25 cellular contexts compared by ENCODE assay signal in genomic region chr15:43403616-43404015, GRCh38. TPM values are rescaled to one million over a fixed set of nuclear protein-coding genes. Genes with fewer than 3 reads are reported as not detected.
DNase-seq lines count a peak whose midpoint lies in the region; ATAC-seq, FAIRE-seq and TF ChIP-seq lines count a peak whose summit lies in the region.
"Had no signal": no experiment of that assay in that cellular context is flagged by ENCODE, and none has a peak within 500 bp of the region (broad histone marks: within the 10 kb centered on the region; RNA-seq: fewer than 3 reads in every experiment).

No MANE protein-coding gene starts in this region.

- H3K4me1 ChIP-seq in CD4-positive, alpha-beta memory T cell (ENCODE audit: insufficient read depth, low read length) = no peaks in the 10 kb centered on the region
- no peaks in the 10 kb centered on the region; a peak in 1 of 5 replicates for H3K4me1 ChIP-seq in K562 (replicated peaks in 1 of 2; ENCODE audit: control insufficient read depth in 2 of 2, insufficient read depth in 2 of 2, low read length in 2 of 2)
- H3K4me1 ChIP-seq in parathyroid adenoma = no peaks in the 10 kb centered on the region
- H3K4me1 ChIP-seq in Karpas-422 (ENCODE audit: low read length) = no peaks in the 10 kb centered on the region
- H3K4me1 ChIP-seq: BLaER1 treated with 17β-estradiol and CSF1 and Interleukin-3, amounts not matched to agents 10 nM and 100 nM had no signal

- H3K4me3 ChIP-seq in CD4-positive, alpha-beta memory T cell (ENCODE audit: low read length in 2 of 2) = no peak overlapping the region
- H3K4me3 ChIP-seq in K562 (no peak overlapping the region), parathyroid adenoma (ENCODE audit: low read depth, low read length) (no peak overlapping the region), Karpas-422 (ENCODE audit: low read length) (no peak overlapping the region)
- H3K4me3 ChIP-seq: BLaER1 treated with 17β-estradiol and CSF1 and Interleukin-3, amounts not matched to agents 10 nM and 100 nM; PC-9; SK-N-MC had no signal

- H3K9ac ChIP-seq in K562 (ENCODE audit: insufficient read depth in 1 of 2, low read depth in 2 of 2, low read length in 2 of 2) = no peak overlapping the region
- H3K9ac ChIP-seq in parathyroid adenoma = no peak overlapping the region
- no peak overlapping the region for H3K9ac ChIP-seq in Karpas-422 (ENCODE audit: low read length)
- H3K9ac ChIP-seq: BLaER1 treated with 17β-estradiol and CSF1 and Interleukin-3, amounts not matched to agents 10 nM and 100 nM had no signal

- CTCF ChIA-PET in activated CD4-positive, alpha-beta T cell treated with anti-CD3 and anti-CD28 coated beads for 36 hours (lab: Charles Lee) = interaction anchor here (1.1 to 2.0 kb wide), 2 partner anchors 11 to 14 kb away, joined by 5 to 7 read pairs; no protein-coding TSS in a partner anchor
- CTCF ChIA-PET in CD4-positive, alpha-beta memory T cell (lab: Charles Lee; ENCODE audit: partially characterized antibody) = interaction anchor here (0.8 kb wide), 1 partner anchor 110 kb away, joined by 3 read pairs; no protein-coding TSS in a partner anchor
- CTCF ChIA-PET in K562 (lab: Yijun Ruan, JAX; ENCODE audit: low intra/inter-chr PET ratio) = no interaction called here

- no peaks in the 10 kb centered on the region for H3K9me2 ChIP-seq in Karpas-422 (replicated peaks; ENCODE audit: insufficient read depth, low read length)

- 80% methylated on average over 8 of the region's 8 CpGs for WGBS in K562 (ENCODE audit: insufficient coverage, low coverage, missing lambda C conversion rate)

- H3K4me2 ChIP-seq in K562 (ENCODE audit: insufficient read depth, low read length) (no peak overlapping the region), parathyroid adenoma (ENCODE audit: low read length) (no peak overlapping the region), Karpas-422 (ENCODE audit: low read depth, low read length, poor library complexity, severe bottlenecking) (no peak overlapping the region)
- H3K4me2 ChIP-seq: BLaER1 treated with 17β-estradiol and CSF1 and Interleukin-3, amounts not matched to agents 10 nM and 100 nM; PC-9 had no signal

- intact Hi-C loops in activated CD4-positive, alpha-beta T cell treated with anti-CD3 and anti-CD28 coated beads for 36 hours (cut with DNase I, micrococcal nuclease) = no loop called here
- intact Hi-C loops in CD4-positive, alpha-beta memory T cell (cut with micrococcal nuclease) = no loop called here
- intact Hi-C loops in K562 (cut with micrococcal nuclease) = no loop called here

- no peaks in the 10 kb centered on the region for H3K9me3 ChIP-seq in CD4-positive, alpha-beta memory T cell (ENCODE audit: control insufficient read depth in 1 of 2, low read length in 2 of 2)
- H3K9me3 ChIP-seq in K562 (replicated peaks; ENCODE audit: control insufficient read depth, insufficient read depth, low read depth, low read length) (no peaks in the 10 kb centered on the region), parathyroid adenoma (ENCODE audit: control insufficient read depth, low read length) (no peaks in the 10 kb centered on the region), Karpas-422 (ENCODE audit: low read length) (no peaks in the 10 kb centered on the region)
- H3K9me3 ChIP-seq: BLaER1 treated with 17β-estradiol and CSF1 and Interleukin-3, amounts not matched to agents 10 nM and 100 nM had no signal

- POLR2A ChIA-PET in activated CD4-positive, alpha-beta T cell treated with anti-CD3 and anti-CD28 coated beads for 36 hours (lab: Charles Lee) = no interaction called here
- POLR2A ChIA-PET in CD4-positive, alpha-beta memory T cell (lab: Charles Lee; ENCODE audit: partially characterized antibody) = no interaction called here
- POLR2A ChIA-PET in K562 (lab: Yijun Ruan, JAX) = interaction anchor here (0.9 to 2.2 kb wide), 2 partner anchors 12 to 1911 kb away, joined by 3 to 6 read pairs; no protein-coding TSS in a partner anchor

- no peaks in the 10 kb centered on the region for H3K79me2 ChIP-seq in K562 (ENCODE audit: control insufficient read depth, insufficient read depth, low read length)
- H3K79me2 ChIP-seq in parathyroid adenoma = no peaks in the 10 kb centered on the region
- H3K79me2 ChIP-seq in Karpas-422 (ENCODE audit: low read length) = no peaks in the 10 kb centered on the region

- H3K27me3 Mint-ChIP-seq in activated CD4-positive, alpha-beta T cell treated with anti-CD3 and anti-CD28 coated beads for 36 hours = no peaks in the 10 kb centered on the region
- H3K27me3 Mint-ChIP-seq in CD4-positive, alpha-beta memory T cell = no peaks in the 10 kb centered on the region

- H3K4me1 Mint-ChIP-seq in activated CD4-positive, alpha-beta T cell treated with anti-CD3 and anti-CD28 coated beads for 36 hours = peaks cover 2% of the 10 kb centered on the region
- peaks cover 5 to 8% (median 7%) of the 10 kb centered on the region in 4 donors for H3K4me1 Mint-ChIP-seq in CD4-positive, alpha-beta memory T cell

- peaks cover 59% of the 10 kb centered on the region for H3K36me3 ChIP-seq in CD4-positive, alpha-beta memory T cell (ENCODE audit: insufficient read depth, low read length)
- H3K36me3 ChIP-seq in K562 (ENCODE audit: control insufficient read depth, insufficient read depth, low read length) = peaks cover 98% of the 10 kb centered on the region
- H3K36me3 ChIP-seq in parathyroid adenoma (ENCODE audit: control insufficient read depth, insufficient read depth, low read length) = peaks cover 2% of the 10 kb centered on the region
- peaks cover 66% of the 10 kb centered on the region for H3K36me3 ChIP-seq in Karpas-422 (ENCODE audit: insufficient read depth, low read length)

- TF ChIP-seq RAD21 in K562 (CRISPR knock-in tag; conservative IDR thresholded peaks at IDR 0.05 in 1 of 2, IDR thresholded peaks at IDR 0.05 in 1 of 2) = no peak

- H3K27me3 ChIP-seq in CD4-positive, alpha-beta memory T cell (ENCODE audit: insufficient read depth, low read length) = no peaks in the 10 kb centered on the region
- H3K27me3 ChIP-seq in K562 (ENCODE audit: control insufficient read depth in 2 of 2, insufficient read depth in 2 of 2, low read length in 2 of 2) = no peaks in the 10 kb centered on the region
- no peaks in the 10 kb centered on the region for H3K27me3 ChIP-seq in parathyroid adenoma (ENCODE audit: control insufficient read depth, insufficient read depth, low read length)
- H3K27me3 ChIP-seq in Karpas-422 (ENCODE audit: low read length) = no peaks in the 10 kb centered on the region
- H3K27me3 ChIP-seq: BLaER1 treated with 17β-estradiol and CSF1 and Interleukin-3, amounts not matched to agents 10 nM and 100 nM had no signal

- no TSS peak for BruUV-seq in K562 (replicated peaks; lab: Mats Ljungman, UMichigan)

- in situ Hi-C loops in K562 (cut with MboI) = no loop called here

- H4K20me1 ChIP-seq in K562 (replicated peaks; ENCODE audit: control insufficient read depth, insufficient read depth, low read length) (no peaks in the 10 kb centered on the region), Karpas-422 (ENCODE audit: insufficient read depth, low read depth, low read length) (no peaks in the 10 kb centered on the region)

- H3K27ac ChIP-seq in CD4-positive, alpha-beta memory T cell (ENCODE audit: low read depth, low read length) = no peak overlapping the region
- H3K27ac ChIP-seq in K562 (ENCODE audit: extremely low read depth, low read depth, low read length) (no peak overlapping the region), parathyroid adenoma (peak overlapping the region; percentile 24), Karpas-422 (ENCODE audit: low read length) (no peak overlapping the region)
- H3K27ac ChIP-seq: BLaER1 treated with 17β-estradiol and CSF1 and Interleukin-3, amounts not matched to agents 10 nM and 100 nM; PC-9; SK-N-MC had no signal

- no peak for DNase-seq in activated CD4-positive, alpha-beta T cell treated with anti-CD3 and anti-CD28 coated beads for 36 hours
- DNase-seq in activated CD4-positive, alpha-beta T cell treated with anti-CD3 and anti-CD28 coated beads, Interleukin-2, amount 50 U/mL, for 48 hours = no peak
- no peak for DNase-seq in CD4-positive, alpha-beta memory T cell
- DNase-seq in K562 (ENCODE audit: extremely low read depth in 1 of 4, low spot score in 3 of 4) = no peak
- no peak for DNase-seq in HuH-7 (ENCODE audit: low spot score)
- no peak for DNase-seq in GM19239 (ENCODE audit: insufficient read length, low spot score)
- no peak for DNase-seq in Karpas-422
- DNase-seq: 8988T, DMS53, GDM1, KBM-7, NCI-H1092, NCI-H1436, NCI-H187 treated with DMSO at 0.1 percent for 48 hours, NCI-H226, NCI-H510A treated with DMSO at 0.1 percent for 48 hours, NCI-H748 treated with DMSO at 0.1 percent for 48 hours, PC-9, RPMI8226, SHP77 had no signal

- H3K27ac Mint-ChIP-seq in activated CD4-positive, alpha-beta T cell treated with anti-CD3 and anti-CD28 coated beads for 36 hours = peak overlapping the region; percentile 20
- peak overlapping the region in 5 of 7 donors; percentile 25 to 81 (median 65) for H3K27ac Mint-ChIP-seq in CD4-positive, alpha-beta memory T cell

- no peak for TF ChIP-seq EP300 in K562 (IDR thresholded peaks at IDR 0.05; ENCODE audit: low read length)

- no peak for TF ChIP-seq CTCF in K562 (IDR thresholded peaks at IDR 0.05 in 2 of 3, conservative IDR thresholded peaks at IDR 0.05 in 1 of 3; ENCODE audit: insufficient read depth in 2 of 3, low read depth in 1 of 3, low read length in 3 of 3)
- TF ChIP-seq CTCF in parathyroid adenoma (IDR thresholded peaks at IDR 0.05) = no peak

- ATAC-seq in activated CD4-positive, alpha-beta T cell treated with anti-CD3 and anti-CD28 coated beads for 36 hours = no peak
- no peak for ATAC-seq in K562

- no peak overlapping the region for H3K4me3 Mint-ChIP-seq in activated CD4-positive, alpha-beta T cell treated with anti-CD3 and anti-CD28 coated beads for 36 hours
- no peak overlapping the region for H3K4me3 Mint-ChIP-seq in CD4-positive, alpha-beta memory T cell

- no peaks in the 10 kb centered on the region for H3K9me3 Mint-ChIP-seq in activated CD4-positive, alpha-beta T cell treated with anti-CD3 and anti-CD28 coated beads for 36 hours (ENCODE audit: low read depth)
- no peaks in the 10 kb centered on the region for H3K9me3 Mint-ChIP-seq in CD4-positive, alpha-beta memory T cell

- H3K9me1 ChIP-seq in K562 (ENCODE audit: control insufficient read depth, insufficient read depth, low read length) = no peaks in the 10 kb centered on the region

- FAIRE-seq in K562 (lab: Jason Lieb, UNC) = no peak
- no peak for FAIRE-seq in GM19239 (lab: Jason Lieb, UNC)
- FAIRE-seq: D721Med, GM18507 had no signal

- H3K36me3 Mint-ChIP-seq in activated CD4-positive, alpha-beta T cell treated with anti-CD3 and anti-CD28 coated beads for 36 hours (ENCODE audit: low read depth) = peaks cover 59% of the 10 kb centered on the region
- H3K36me3 Mint-ChIP-seq in CD4-positive, alpha-beta memory T cell = peaks cover 73 to 86% of the 10 kb centered on the region in 2 donors

- no peak overlapping the region for H2AFZ ChIP-seq in K562 (ENCODE audit: low read depth, low read length)
- H2AFZ ChIP-seq in parathyroid adenoma = no peak overlapping the region
- no peak overlapping the region for H2AFZ ChIP-seq in Karpas-422 (ENCODE audit: low read length)
- H2AFZ ChIP-seq: PC-9 had no signal

- TF ChIP-seq POLR2A in K562 (conservative IDR thresholded peaks at IDR 0.05) = no peak

RNA-seq across cellular contexts. Expression of gene TUBGCP4, which starts 32.7 kb away (rescaled TPM):
- 10 to 100 TPM; 43.6 to 44.0 TPM for total RNA-seq in activated CD4-positive, alpha-beta T cell treated with anti-CD3 and anti-CD28 coated beads for 36 hours
- 10 to 100 TPM; 23.6 to 23.9 TPM for total RNA-seq in CD4-positive, alpha-beta memory T cell
- 10 to 100 TPM; 10.2 to 12.1 TPM for polyA plus RNA-seq in CD4-positive, alpha-beta memory T cell
- 77.2 and 87.0 TPM in 2 replicates for total RNA-seq in K562 (2011; cell fraction: chromatin; rRNA removed; ENCODE audit: low replicate concordance)
- 47.2 and 55.4 TPM in 2 replicates for total RNA-seq in K562 (2011; cell fraction: nucleolus; rRNA removed)
- 49.6 and 65.5 TPM in 2 replicates for total RNA-seq in K562 (2011; cell fraction: nucleoplasm; rRNA removed)
- total RNA-seq in K562 (2014; rRNA removed) = 29.6 and 33.3 TPM in 2 replicates
- total RNA-seq in K562 (2014; rRNA removed; fragmentation: Illumina TruSeq; extraction: Trizol) = 27.9 and 29.4 TPM in 2 replicates
- 26.5 and 29.5 TPM in 2 replicates for total RNA-seq in K562 (2015; rRNA removed; fragmentation: Illumina TruSeq; extraction: Trizol)
- 50.2 and 52.1 TPM in 2 replicates for total RNA-seq in K562 (2021)
- 30.6 and 40.2 TPM in 2 replicates for polyA plus RNA-seq in K562 (2011; rRNA removed)
- 21.7 and 24.4 TPM in 2 replicates for polyA plus RNA-seq in K562 (2011; cell fraction: cytosol; rRNA removed)
- 30.1 and 37.8 TPM in 2 replicates for polyA plus RNA-seq in K562 (2011; cell fraction: nucleus; rRNA removed)
- 21.1 and 23.9 TPM in 2 replicates for polyA plus RNA-seq in K562 (2012)
- polyA plus RNA-seq in K562 (2014; fragmentation: Illumina TruSeq; extraction: Trizol) = 34.7 and 40.1 TPM in 2 replicates
- 10 to 100 TPM; 10.7 to 13.1 TPM for polyA plus RNA-seq in K562 (2014; fragmentation: Nextera tagmentation; extraction: Ambion mirVana)
- 31.1 and 31.3 TPM in 2 replicates for polyA plus RNA-seq in K562 (2014; rRNA removed)
- 43.5 and 50.6 TPM in 2 replicates for polyA minus RNA-seq in K562 (2011; rRNA and poly(A)+ RNA removed)
- polyA minus RNA-seq in K562 (2011; cell fraction: cytosol; rRNA and poly(A)+ RNA removed) = 40.1 and 45.2 TPM in 2 replicates
- polyA minus RNA-seq in K562 (2011; cell fraction: nucleus; rRNA and poly(A)+ RNA removed) = 44.8 and 56.8 TPM in 2 replicates
- total RNA-seq in Karpas-422 (2014; rRNA removed; shearing (Covaris generic); ENCODE audit: low replicate concordance) = 16.4 and 35.0 TPM in 2 replicates

RNA-seq across cellular contexts. Expression of gene ZSCAN29, which starts 32.8 kb away (rescaled TPM):
- total RNA-seq in activated CD4-positive, alpha-beta T cell treated with anti-CD3 and anti-CD28 coated beads for 36 hours = 10 to 100 TPM; 20.8 to 26.4 TPM
- total RNA-seq in CD4-positive, alpha-beta memory T cell = 10 to 100 TPM; 34.8 to 36.4 TPM
- polyA plus RNA-seq in CD4-positive, alpha-beta memory T cell = 1 to 10 TPM; 1.4 to 7.6 TPM
- total RNA-seq in K562 (2011; cell fraction: chromatin; rRNA removed; ENCODE audit: low replicate concordance) = 25.5 and 29.4 TPM in 2 replicates
- 16.5 and 18.6 TPM in 2 replicates for total RNA-seq in K562 (2011; cell fraction: nucleolus; rRNA removed)
- total RNA-seq in K562 (2011; cell fraction: nucleoplasm; rRNA removed) = 21.4 and 23.8 TPM in 2 replicates
- total RNA-seq in K562 (2014; rRNA removed) = 28.6 and 30.0 TPM in 2 replicates
- 20.8 and 21.6 TPM in 2 replicates for total RNA-seq in K562 (2014; rRNA removed; fragmentation: Illumina TruSeq; extraction: Trizol)
- 26.0 and 28.1 TPM in 2 replicates for total RNA-seq in K562 (2015; rRNA removed; fragmentation: Illumina TruSeq; extraction: Trizol)
- 24.4 and 28.0 TPM in 2 replicates for total RNA-seq in K562 (2021)
- polyA plus RNA-seq in K562 (2011; rRNA removed) = 10.9 and 13.2 TPM in 2 replicates
- 8.4 and 8.8 TPM in 2 replicates for polyA plus RNA-seq in K562 (2011; cell fraction: cytosol; rRNA removed)
- 14.9 and 21.4 TPM in 2 replicates for polyA plus RNA-seq in K562 (2011; cell fraction: nucleus; rRNA removed)
- polyA plus RNA-seq in K562 (2012) = 13.8 and 14.5 TPM in 2 replicates
- 16.8 and 19.0 TPM in 2 replicates for polyA plus RNA-seq in K562 (2014; fragmentation: Illumina TruSeq; extraction: Trizol)
- polyA plus RNA-seq in K562 (2014; fragmentation: Nextera tagmentation; extraction: Ambion mirVana) = 1 to 10 TPM; 2.5 to 2.7 TPM
- polyA plus RNA-seq in K562 (2014; rRNA removed) = 19.3 and 19.7 TPM in 2 replicates
- 15.0 and 16.3 TPM in 2 replicates for polyA minus RNA-seq in K562 (2011; rRNA and poly(A)+ RNA removed)
- polyA minus RNA-seq in K562 (2011; cell fraction: cytosol; rRNA and poly(A)+ RNA removed) = 9.3 and 16.0 TPM in 2 replicates
- polyA minus RNA-seq in K562 (2011; cell fraction: nucleus; rRNA and poly(A)+ RNA removed) = 12.7 and 16.0 TPM in 2 replicates
- 43.3 and 98.2 TPM in 2 replicates for total RNA-seq in Karpas-422 (2014; rRNA removed; shearing (Covaris generic); ENCODE audit: low replicate concordance)
